ENCODE assay signal across 16 cellular contexts in the genomic region with DNA sequence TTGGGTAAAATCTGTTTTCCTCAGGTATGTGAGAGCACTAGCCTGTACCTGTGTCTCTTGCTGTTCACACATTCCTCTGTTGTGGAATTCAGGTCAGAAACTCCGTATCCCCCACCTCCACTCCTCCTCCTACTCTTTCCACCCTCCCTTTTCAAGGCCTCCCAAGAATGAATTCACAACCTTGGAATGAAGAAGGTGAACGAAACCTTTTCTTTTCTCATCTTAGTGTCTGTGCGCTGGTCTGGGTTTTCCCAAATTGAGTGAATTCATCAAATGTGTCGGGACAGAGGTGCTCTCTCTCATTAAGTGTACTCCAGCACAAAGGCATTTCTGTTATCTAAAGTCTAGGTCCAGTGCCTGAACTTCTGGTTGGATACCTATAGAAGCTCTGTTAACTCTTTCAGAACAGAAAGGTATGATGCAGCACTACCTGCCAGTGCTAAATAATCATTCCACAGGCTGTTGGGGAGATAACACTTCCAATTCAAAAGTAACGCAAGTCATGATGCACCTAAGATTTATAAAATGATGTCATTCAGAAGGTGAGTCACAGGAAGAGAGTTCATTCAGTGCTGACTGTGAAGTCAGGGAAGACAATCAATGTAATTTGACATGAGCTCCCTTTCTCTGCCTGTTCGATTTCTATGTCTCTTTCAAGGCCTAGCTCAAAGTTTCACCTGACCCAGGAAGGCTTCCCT. TPM values are rescaled to one million over a fixed set of nuclear protein-coding genes. Genes with fewer than 3 reads are reported as not detected.
DNase-seq lines count a peak whose midpoint lies in the region; ATAC-seq and TF ChIP-seq lines count a peak whose summit lies in the region.
"Had no signal": no experiment of that assay in that cellular context is flagged by ENCODE, and none has a peak within 500 bp of the region (broad histone marks: within the 10 kb centered on the region; RNA-seq: fewer than 3 reads in every experiment).

No MANE protein-coding gene starts in this region.

- H2AFZ ChIP-seq in hepatocyte = no peak overlapping the region

- no peaks in the 10 kb centered on the region for H3K36me3 ChIP-seq in hepatocyte (replicated peaks; ENCODE audit: insufficient read depth, low read depth)
- H3K36me3 ChIP-seq in upper lobe of right lung = no peaks in the 10 kb centered on the region
- H3K36me3 ChIP-seq: ovary had no signal

- H3K27ac ChIP-seq in hepatocyte (peak overlapping the region; percentile 83), upper lobe of right lung (no peak overlapping the region)
- H3K27ac ChIP-seq: 22Rv1, ovary had no signal

- H3K27me3 ChIP-seq in hepatocyte = no peaks in the 10 kb centered on the region
- H3K27me3 ChIP-seq in upper lobe of right lung = no peaks in the 10 kb centered on the region
- H3K27me3 ChIP-seq: ovary had no signal

- H4K20me1 ChIP-seq in hepatocyte (ENCODE audit: insufficient read depth, poor library complexity, severe bottlenecking) = no peaks in the 10 kb centered on the region

- H3K4me2 ChIP-seq in hepatocyte = peak overlapping the region; percentile 28

- H3K4me1 ChIP-seq in hepatocyte (ENCODE audit: insufficient read depth) = no peaks in the 10 kb centered on the region
- no peaks in the 10 kb centered on the region for H3K4me1 ChIP-seq in upper lobe of right lung

- H3K9me3 ChIP-seq in hepatocyte (ENCODE audit: low read depth) = no peaks in the 10 kb centered on the region
- H3K9me3 ChIP-seq in upper lobe of right lung = no peaks in the 10 kb centered on the region
- H3K9me3 ChIP-seq: ovary had no signal

- H3K9me2 ChIP-seq in hepatocyte (replicated peaks; ENCODE audit: insufficient read depth) = no peaks in the 10 kb centered on the region

- DNase-seq in DMS53 (lab: John Stamatoyannopoulos, UW) = peak; percentile 25
- no peak for DNase-seq in DMS53 treated with DMSO at 0.1 percent for 48 hours (lab: John Stamatoyannopoulos, UW; ENCODE audit: unreplicated experiment)
- peak; percentile 38 for DNase-seq in amniotic epithelial cell (ENCODE audit: low read depth)
- DNase-seq in hepatocyte (ENCODE audit: low spot score) = peak; percentile 16
- no peak for DNase-seq in upper lobe of right lung
- DNase-seq in central memory CD4-positive, alpha-beta T cell = no peak
- DNase-seq in HuH-7 (ENCODE audit: low spot score) = no peak
- DNase-seq: activated B cell treated with CpG ODN at 0.5 μM for 24 hours, COR-L47, hypothalamus, MM.1S, NCI-H2171, ovary, substantia nigra had no signal

- peak; percentile 77 for ATAC-seq in upper lobe of right lung
- no peak for ATAC-seq in HG02623 (IDR thresholded peaks at IDR 0.05; ENCODE audit: unreplicated experiment)

- TF ChIP-seq CTCF in hepatocyte (IDR thresholded peaks at IDR 0.05; ENCODE audit: poor library complexity) (no peak), upper lobe of right lung (IDR thresholded peaks at IDR 0.05) (no peak)

- H3K4me3 ChIP-seq in hepatocyte (no peak overlapping the region), upper lobe of right lung (no peak overlapping the region)
- H3K4me3 ChIP-seq: ovary had no signal

- WGBS in hepatocyte (ENCODE audit: low lambda C conversion rate, missing lambda C conversion rate) = 48% methylated on average over 6 of the region's 6 CpGs

- no peaks in the 10 kb centered on the region for H3K79me2 ChIP-seq in hepatocyte

- intact Hi-C loops in upper lobe of right lung (cut with DNase I) = no loop called here

RNA-seq across cellular contexts. Expression of gene COL4A6, which starts 41.9 kb away (rescaled TPM):
- total RNA-seq in hepatocyte (9.6 and 12.9 TPM in 2 replicates), upper lobe of right lung (1.8 TPM)
- polyA plus RNA-seq in hepatocyte = 4.0 and 6.9 TPM in 2 replicates
- total RNA-seq: activated B cell treated with CpG ODN at 0.5 μM for 24 hours had no signal

RNA-seq across cellular contexts. Expression of gene COL4A5, which starts 43.3 kb away (rescaled TPM):
- 95.0 and 99.0 TPM in 2 replicates for total RNA-seq in hepatocyte
- polyA plus RNA-seq in hepatocyte = 28.6 and 32.7 TPM in 2 replicates
- total RNA-seq in upper lobe of right lung = 26.6 TPM
- total RNA-seq: activated B cell treated with CpG ODN at 0.5 μM for 24 hours had no signal

Comparison
In these comparisons a context has a peak if more than half of its experiments do, and no peak if none do; other contexts are left out.
1. DNase-seq: peak in DMS53 (single experiment), amniotic epithelial cell (single experiment) and hepatocyte (single experiment); none in DMS53 treated with DMSO at 0.1 percent for 48 hours (single experiment), upper lobe of right lung (single experiment), central memory CD4-positive, alpha-beta T cell (single experiment) and HuH-7 (single experiment).